Comparison of ENCODE assay signal across 8 cellular contexts in the genomic region with DNA sequence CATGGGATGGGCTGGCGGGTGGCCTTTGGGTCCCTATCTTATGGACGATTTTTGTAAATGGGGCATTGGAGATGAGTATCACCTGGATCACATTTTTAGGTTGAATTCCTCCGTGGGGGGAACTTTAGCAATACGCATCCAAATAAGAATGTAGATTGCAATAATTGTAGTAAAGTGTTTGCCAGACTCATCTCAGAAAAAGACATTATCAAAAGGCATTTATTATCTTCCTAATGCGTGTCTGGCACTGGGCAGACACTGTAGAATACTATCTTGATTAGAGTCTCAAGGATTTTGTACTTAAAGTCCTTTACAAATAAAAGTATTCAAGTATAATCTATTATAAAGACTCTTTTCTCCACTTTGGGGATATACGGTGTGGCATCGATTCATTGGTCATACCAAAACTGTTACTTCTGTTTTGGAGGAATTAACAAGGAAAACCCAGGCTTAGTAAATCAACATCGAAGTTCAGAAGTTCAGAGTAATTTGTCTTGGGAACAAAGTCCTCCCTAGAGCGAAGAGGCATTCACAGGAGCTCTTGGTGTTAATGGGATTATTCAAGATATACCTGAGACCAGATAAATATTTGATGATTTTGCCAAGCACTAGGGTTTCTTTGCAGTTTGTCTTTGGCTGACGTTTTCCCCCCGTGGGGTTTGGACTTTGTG. TPM values are rescaled to one million over a fixed set of nuclear protein-coding genes. Genes with fewer than 3 reads are reported as not detected.
DNase-seq lines count a peak whose midpoint lies in the region; ATAC-seq, FAIRE-seq and TF ChIP-seq lines count a peak whose summit lies in the region.

No MANE protein-coding gene starts in this region.

- no peaks in the 10 kb centered on the region for H3K27me3 Mint-ChIP-seq in activated naive CD4-positive, alpha-beta T cell treated with anti-CD3 and anti-CD28 coated beads, Interleukin-2, amount 50 U/mL, for 24 hours

- H3K4me3 ChIP-seq in muscle layer of colon (ENCODE audit: low read depth in 1 of 2, low read length in 2 of 2), result peak overlapping the region in 1 of 2 donors; percentile 57
- peak overlapping the region; percentile 52 for H3K4me3 ChIP-seq in upper lobe of right lung

- H3K9me3 ChIP-seq in muscle layer of colon (ENCODE audit: low read length) (no peaks in the 10 kb centered on the region), upper lobe of right lung (no peaks in the 10 kb centered on the region)

- H3K36me3 ChIP-seq in muscle layer of colon (ENCODE audit: insufficient read depth, low read length) (no peaks in the 10 kb centered on the region), upper lobe of right lung (no peaks in the 10 kb centered on the region)

- H3K9ac ChIP-seq in muscle layer of colon (ENCODE audit: low read length), result peak overlapping the region; percentile 69

- no peak for TF ChIP-seq CTCF in upper lobe of right lung (IDR thresholded peaks at IDR 0.05)

- H3K4me1 ChIP-seq in muscle layer of colon (ENCODE audit: insufficient read depth, low read length) (peaks cover 20% of the 10 kb centered on the region), upper lobe of right lung (peaks cover 22% of the 10 kb centered on the region)

- FAIRE-seq in frontal cortex (lab: Jason Lieb, UNC), result no peak

- H3K9me3 Mint-ChIP-seq in activated naive CD4-positive, alpha-beta T cell treated with anti-CD3 and anti-CD28 coated beads, Interleukin-2, amount 50 U/mL, for 24 hours, result no peaks in the 10 kb centered on the region

- no peaks in the 10 kb centered on the region for H3K27me3 ChIP-seq in muscle layer of colon (ENCODE audit: control insufficient read depth in 1 of 2, insufficient read depth in 2 of 2, low read length in 2 of 2)
- H3K27me3 ChIP-seq in upper lobe of right lung, result peaks cover 5% of the 10 kb centered on the region

- no peak for ATAC-seq in upper lobe of right lung
- ATAC-seq in GM19023 (IDR thresholded peaks at IDR 0.05; ENCODE audit: unreplicated experiment), result no peak

- peak overlapping the region; percentile 84 for H3K27ac Mint-ChIP-seq in activated naive CD4-positive, alpha-beta T cell treated with anti-CD3 and anti-CD28 coated beads, Interleukin-2, amount 50 U/mL, for 24 hours

- peaks cover 22% of the 10 kb centered on the region for H3K4me1 Mint-ChIP-seq in activated naive CD4-positive, alpha-beta T cell treated with anti-CD3 and anti-CD28 coated beads, Interleukin-2, amount 50 U/mL, for 24 hours

- H3K27ac ChIP-seq in cingulate gyrus (ENCODE audit: low read depth, low read length), result peak overlapping the region; percentile 47
- H3K27ac ChIP-seq in muscle layer of colon (ENCODE audit: low read depth, low read length), result peak overlapping the region; percentile 70
- H3K27ac ChIP-seq in upper lobe of right lung, result peak overlapping the region; percentile 58

- no peaks in the 10 kb centered on the region for H3K36me3 Mint-ChIP-seq in activated naive CD4-positive, alpha-beta T cell treated with anti-CD3 and anti-CD28 coated beads, Interleukin-2, amount 50 U/mL, for 24 hours

- intact Hi-C loops in upper lobe of right lung (cut with DNase I), result no loop called here

- no peak for DNase-seq in activated naive CD4-positive, alpha-beta T cell treated with Interleukin-2 at 50 U/mL for 16 hours
- DNase-seq in upper lobe of right lung (no peak), NCI-H748 (lab: John Stamatoyannopoulos, UW; ENCODE audit: unreplicated experiment) (no peak), frontal cortex (ENCODE audit: low spot score in 2 of 2) (no peak)

- H3K4me3 Mint-ChIP-seq in activated naive CD4-positive, alpha-beta T cell treated with anti-CD3 and anti-CD28 coated beads, Interleukin-2, amount 50 U/mL, for 24 hours, result peak overlapping the region; percentile 89

RNA-seq across cellular contexts. Expression of a gene that starts 0.6 kb away (rescaled TPM):
- 9.1 TPM for total RNA-seq in upper lobe of right lung
- 20.0 TPM for total RNA-seq in frontal cortex
